8 cellular contexts compared by ENCODE assay signal in the genomic region with DNA sequence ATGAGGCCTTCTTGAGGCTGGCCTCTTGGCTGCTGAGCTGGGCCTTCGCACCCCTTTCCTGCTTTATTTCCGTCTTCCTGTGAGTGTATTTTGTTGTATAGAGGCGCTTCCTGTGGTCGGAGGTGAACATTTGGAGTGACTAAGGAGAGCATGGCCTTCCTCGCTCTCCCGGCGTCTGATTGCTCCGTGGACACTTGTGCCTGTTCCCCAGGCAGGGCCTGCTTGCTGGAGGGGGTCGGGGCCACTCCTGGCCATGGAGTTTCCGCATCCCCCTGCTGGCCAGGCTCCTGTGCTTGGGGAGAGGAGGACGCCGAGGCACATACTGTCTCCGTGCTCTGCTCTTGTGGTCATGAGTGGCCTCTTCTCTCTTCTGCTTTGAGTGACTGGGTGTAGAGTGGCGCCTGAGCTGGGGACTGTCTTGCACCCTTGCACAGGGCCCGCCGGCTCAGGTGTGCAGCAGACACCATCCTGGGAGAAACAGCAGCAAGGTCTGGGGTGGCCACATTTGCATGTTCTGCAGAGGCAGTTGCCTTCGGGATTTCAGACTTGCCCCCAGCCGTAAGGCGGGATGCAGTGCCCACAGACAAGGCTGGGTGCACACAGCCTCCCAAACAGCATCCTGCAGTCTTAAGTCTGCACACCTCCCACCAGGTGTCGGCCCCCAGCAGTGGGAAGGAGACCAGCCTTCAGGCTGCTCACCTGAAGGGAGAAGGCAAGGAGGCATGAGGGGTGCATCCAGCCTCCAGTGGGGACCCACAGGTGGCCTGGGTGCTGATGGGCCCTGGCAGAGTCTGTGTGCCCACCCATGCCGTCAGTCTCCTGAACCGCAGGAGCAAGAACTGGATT. TPM values are rescaled to one million over a fixed set of nuclear protein-coding genes. Genes with fewer than 3 reads are reported as not detected.
DNase-seq lines count a peak whose midpoint lies in the region; ATAC-seq, FAIRE-seq and TF ChIP-seq lines count a peak whose summit lies in the region.
"Had no signal": no experiment of that assay in that cellular context is flagged by ENCODE, and none has a peak within 500 bp of the region (broad histone marks: within the 10 kb centered on the region; RNA-seq: fewer than 3 reads in every experiment).

No MANE protein-coding gene starts in this region.

- ATAC-seq in T-helper 17 cell (no peak), HG03039 (IDR thresholded peaks at IDR 0.05; ENCODE audit: unreplicated experiment) (no peak)

- no peak overlapping the region for H3K56ac ChIP-seq in mesendoderm (ENCODE audit: low read length)

- WGBS in esophagus muscularis mucosa, result 75% methylated on average over 18 of the region's 22 CpGs
- 86% methylated on average over 22 of the region's 22 CpGs for WGBS in smooth muscle cell (ENCODE audit: low lambda C conversion rate)
- no CpG with 5 or more reads among the region's 22 CpGs for WGBS in mesendoderm (ENCODE audit: extremely low coverage, insufficient coverage, low lambda C conversion rate)

- H3K9ac ChIP-seq in smooth muscle cell (ENCODE audit: low read depth), result no peak overlapping the region
- H3K9ac ChIP-seq in mesendoderm (ENCODE audit: low read length), result no peak overlapping the region

- peaks cover 100% of the 10 kb centered on the region for H4K20me1 ChIP-seq in smooth muscle cell (ENCODE audit: low read depth)

- no peak for TF ChIP-seq EP300 in esophagus muscularis mucosa (IDR thresholded peaks at IDR 0.05)

- no peak overlapping the region for H4K5ac ChIP-seq in mesendoderm (ENCODE audit: low read length)

- no peak overlapping the region for H3K4ac ChIP-seq in mesendoderm (ENCODE audit: low read depth, low read length)

- H2BK15ac ChIP-seq in mesendoderm (replicated peaks; ENCODE audit: low read depth), result no peak overlapping the region

- peaks cover 33% of the 10 kb centered on the region for H3K79me1 ChIP-seq in mesendoderm (ENCODE audit: low read length)

- peaks cover 3% of the 10 kb centered on the region for H3K36me3 Mint-ChIP-seq in T-helper 17 cell (ENCODE audit: low read depth)

- no peaks in the 10 kb centered on the region for H3F3A ChIP-seq in smooth muscle cell (ENCODE audit: low read depth)

- H3K23ac ChIP-seq in mesendoderm (ENCODE audit: low read length), result no peak overlapping the region

- H3K79me2 ChIP-seq in smooth muscle cell (ENCODE audit: low read depth) (peaks cover 100% of the 10 kb centered on the region), mesendoderm (ENCODE audit: control insufficient read depth, insufficient read depth, low read length) (peaks cover 13% of the 10 kb centered on the region)

- H3K27ac Mint-ChIP-seq in T-helper 17 cell, result peak overlapping the region; percentile 99

- H3K9me3 ChIP-seq in T-helper 17 cell (ENCODE audit: control insufficient read depth, low read length, poor library complexity, severe bottlenecking) (no peaks in the 10 kb centered on the region), esophagus muscularis mucosa (no peaks in the 10 kb centered on the region), smooth muscle cell (replicated peaks; ENCODE audit: low read depth) (no peaks in the 10 kb centered on the region)

- H3K4me1 Mint-ChIP-seq in T-helper 17 cell, result peaks cover 78% of the 10 kb centered on the region

- H4K8ac ChIP-seq in mesendoderm (ENCODE audit: low read depth, low read length), result no peak overlapping the region

- H3K4me3 ChIP-seq in esophagus muscularis mucosa (no peak overlapping the region), smooth muscle cell (no peak overlapping the region), mesendoderm (ENCODE audit: low read length) (no peak overlapping the region)

- DNase-seq in GM19239 (ENCODE audit: insufficient read length, low spot score) (no peak), T-helper 17 cell (no peak), esophagus muscularis mucosa (ENCODE audit: extremely low spot score) (no peak), smooth muscle cell (lab: John Stamatoyannopoulos, UW; ENCODE audit: unreplicated experiment) (no peak), hepatic stellate cell (ENCODE audit: low spot score) (no peak), mesendoderm (no peak)
- DNase-seq: anterior cingulate cortex had no signal

- H3K36me3 ChIP-seq in esophagus muscularis mucosa (peaks cover 0 to 4% (median 2%) of the 10 kb centered on the region in 4 donors), smooth muscle cell (ENCODE audit: low read depth) (no peaks in the 10 kb centered on the region), mesendoderm (ENCODE audit: control insufficient read depth, insufficient read depth, low read length) (no peaks in the 10 kb centered on the region)

- H2AFZ ChIP-seq in smooth muscle cell (ENCODE audit: low read depth), result no peak overlapping the region

- no peak overlapping the region for H2AK5ac ChIP-seq in mesendoderm (ENCODE audit: low read length)

- FAIRE-seq in GM19239 (lab: Jason Lieb, UNC), result peak; percentile 56

- TF ChIP-seq POLR2A in esophagus muscularis mucosa (IDR thresholded peaks at IDR 0.05; ENCODE audit: low read depth), result no peak

- H3K27me3 ChIP-seq in esophagus muscularis mucosa, result no peaks in the 10 kb centered on the region
- no peaks in the 10 kb centered on the region for H3K27me3 ChIP-seq in smooth muscle cell (ENCODE audit: low read depth)
- H3K27me3 ChIP-seq in mesendoderm (ENCODE audit: insufficient read depth, low read length, poor library complexity), result no peaks in the 10 kb centered on the region

- peak overlapping the region; percentile 87 for H3K4me3 Mint-ChIP-seq in T-helper 17 cell

- no peak overlapping the region for H2BK120ac ChIP-seq in mesendoderm (ENCODE audit: low read depth, low read length)

- no peak overlapping the region for H3K18ac ChIP-seq in mesendoderm (ENCODE audit: low read length)

- no peaks in the 10 kb centered on the region for H3K27me3 Mint-ChIP-seq in T-helper 17 cell

- H3K4me1 ChIP-seq in esophagus muscularis mucosa (peaks cover 100% of the 10 kb centered on the region in 4 donors), smooth muscle cell (ENCODE audit: low read depth) (no peaks in the 10 kb centered on the region), mesendoderm (ENCODE audit: control insufficient read depth, low read depth, low read length) (no peaks in the 10 kb centered on the region)

- H3K4me2 ChIP-seq in smooth muscle cell, result no peak overlapping the region
- no peak overlapping the region for H3K4me2 ChIP-seq in mesendoderm (ENCODE audit: low read length)

- intact Hi-C loops in esophagus muscularis mucosa (cut with DNase I), result no loop called here

- H2BK5ac ChIP-seq in mesendoderm (ENCODE audit: low read length), result no peak overlapping the region

- TF ChIP-seq CTCF in esophagus muscularis mucosa (IDR thresholded peaks at IDR 0.05) (no peak), smooth muscle cell (IDR thresholded peaks at IDR 0.05; ENCODE audit: borderline replicate concordance, insufficient read depth, poor library complexity, severe bottlenecking) (no peak)

- H3K27ac ChIP-seq in esophagus muscularis mucosa (replicated peaks in 1 of 4) (peak overlapping the region; percentile 56 to 85 (median 68)), smooth muscle cell (ENCODE audit: low read depth) (peak overlapping the region; percentile 23), mesendoderm (ENCODE audit: low read depth, low read length) (no peak overlapping the region)

RNA-seq across cellular contexts. Expression of a gene that starts 16.4 kb away (rescaled TPM):
- total RNA-seq in T-helper 17 cell, result 100 to 1,000 TPM; 184 to 226 TPM
- 100 to 1,000 TPM in 1 of 4 donors, 10 to 100 TPM in 3; 57.3 to 109 (median 74.2) TPM for total RNA-seq in esophagus muscularis mucosa
- total RNA-seq in smooth muscle cell, result 74.2 and 77.4 TPM in 2 replicates
- 42.1 and 58.0 TPM in 2 replicates for polyA plus RNA-seq in smooth muscle cell
- polyA plus RNA-seq in mesendoderm (2013, experiment 1 of 2), result 28.4 TPM
- polyA plus RNA-seq in mesendoderm (2013, experiment 2 of 2), result 29.2 TPM
